In the genomic region with DNA sequence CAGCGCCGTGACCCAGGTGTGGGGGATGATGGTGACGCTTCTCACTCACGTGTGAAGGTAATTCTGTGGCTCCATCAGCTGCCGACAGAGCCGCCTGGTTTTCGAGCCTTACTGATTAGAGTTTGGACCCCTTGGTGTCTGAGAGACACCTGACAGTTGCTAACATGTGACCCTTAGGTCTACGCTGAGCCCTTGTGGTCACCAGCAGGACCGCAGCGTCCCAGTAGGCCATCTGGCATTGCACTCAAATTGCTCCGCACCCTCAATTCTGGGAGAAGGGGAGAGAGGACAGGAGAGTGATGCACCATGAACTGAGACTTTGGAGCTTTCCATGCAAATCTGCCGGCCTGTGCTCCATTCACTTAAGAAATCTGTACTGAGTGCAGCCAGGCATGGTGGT, we compare ENCODE assay signal across 24 cellular contexts. TPM values are rescaled to one million over a fixed set of nuclear protein-coding genes. Genes with fewer than 3 reads are reported as not detected.
DNase-seq lines count a peak whose midpoint lies in the region; ATAC-seq and TF ChIP-seq lines count a peak whose summit lies in the region.
"Had no signal": no experiment of that assay in that cellular context is flagged by ENCODE, and none has a peak within 500 bp of the region (broad histone marks: within the 10 kb centered on the region; RNA-seq: fewer than 3 reads in every experiment).

No MANE protein-coding gene starts in this region.

- H3K36me3 Mint-ChIP-seq in activated CD4-positive, alpha-beta memory T cell treated with anti-CD3 and anti-CD28 coated beads for 36 hours: peaks cover 11% of the 10 kb centered on the region
- peaks cover 30% of the 10 kb centered on the region for H3K36me3 Mint-ChIP-seq in activated CD4-positive, alpha-beta memory T cell treated with anti-CD3 and anti-CD28 coated beads, Interleukin-2, amount 10 ng/mL, durations not matched to agents 7 days and 5 days (ENCODE audit: low read depth)
- peaks cover 5% of the 10 kb centered on the region for H3K36me3 Mint-ChIP-seq in T-cell
- H3K36me3 Mint-ChIP-seq in endothelial cell (ENCODE audit: low read depth, unreplicated experiment): peaks cover 10% of the 10 kb centered on the region

- no peak for DNase-seq in activated CD4-positive, alpha-beta memory T cell treated with anti-CD3 and anti-CD28 coated beads for 36 hours
- DNase-seq in activated CD4-positive, alpha-beta memory T cell treated with anti-CD3 and anti-CD28 coated beads, Interleukin-2, amount 10 ng/mL, durations not matched to agents 7 days and 5 days: no peak
- no peak for DNase-seq in T-cell
- no peak for DNase-seq in endothelial cell (ENCODE audit: low spot score)
- no peak for DNase-seq in psoas muscle
- DNase-seq in foreskin fibroblast: no peak
- no peak for DNase-seq in SW480 (ENCODE audit: low spot score)
- no peak for DNase-seq in NCI-H2107 (lab: John Stamatoyannopoulos, UW)
- DNase-seq: activated naive CD8-positive, alpha-beta T cell treated with anti-CD3 and anti-CD28 coated beads for 36 hours; activated T-cell treated with anti-CD3 and anti-CD28 coated beads, Interleukin-2, amount 50 U/mL, for 48 hours; Calu3; left lung; NCI-H1048; NCI-H1930; NCI-H226; SIG-M5; stimulated activated CD8-positive, alpha-beta memory T cell treated with anti-CD3 and anti-CD28 coated beads, Interleukin-4, amount 100 ng/mL, for 48 hours; T-helper 1 cell had no signal

- H3K27me3 Mint-ChIP-seq in activated CD4-positive, alpha-beta memory T cell treated with anti-CD3 and anti-CD28 coated beads for 36 hours: no peaks in the 10 kb centered on the region
- H3K27me3 Mint-ChIP-seq in activated CD4-positive, alpha-beta memory T cell treated with anti-CD3 and anti-CD28 coated beads, Interleukin-2, amount 10 ng/mL, durations not matched to agents 7 days and 5 days: peaks cover 5% of the 10 kb centered on the region
- H3K27me3 Mint-ChIP-seq in T-cell (no peaks in the 10 kb centered on the region), endothelial cell (ENCODE audit: unreplicated experiment) (peaks cover 14% of the 10 kb centered on the region)
- H3K27me3 Mint-ChIP-seq: activated naive CD8-positive, alpha-beta T cell treated with anti-CD3 and anti-CD28 coated beads for 36 hours had no signal

- TF ChIP-seq CTCF in endothelial cell (IDR thresholded peaks at IDR 0.05; ENCODE audit: unreplicated experiment) (peak; percentile 28), psoas muscle (IDR thresholded peaks at IDR 0.05) (no peak), foreskin fibroblast (IDR thresholded peaks at IDR 0.05; ENCODE audit: low read depth, low read length) (no peak)

- WGBS in psoas muscle, 3 donors: 84 to 93% (median 87%) methylated on average over 12 of the region's 12 CpGs

- H3K4me3 ChIP-seq in psoas muscle (no peak overlapping the region), foreskin fibroblast (ENCODE audit: low read depth in 1 of 2, low read length in 2 of 2) (no peak overlapping the region)
- H3K4me3 ChIP-seq: left lung had no signal

- H3K9me3 ChIP-seq in psoas muscle: no peaks in the 10 kb centered on the region
- H3K9me3 ChIP-seq: left lung had no signal

- no peak overlapping the region for H3K4me3 Mint-ChIP-seq in activated CD4-positive, alpha-beta memory T cell treated with anti-CD3 and anti-CD28 coated beads for 36 hours
- no peak overlapping the region for H3K4me3 Mint-ChIP-seq in activated CD4-positive, alpha-beta memory T cell treated with anti-CD3 and anti-CD28 coated beads, Interleukin-2, amount 10 ng/mL, durations not matched to agents 7 days and 5 days
- H3K4me3 Mint-ChIP-seq in T-cell (peak overlapping the region in 2 of 3 donors; percentile 10 to 25), endothelial cell (ENCODE audit: unreplicated experiment) (no peak overlapping the region)

- CTCF ChIA-PET in activated CD4-positive, alpha-beta memory T cell treated with anti-CD3 and anti-CD28 coated beads for 36 hours (lab: Charles Lee): interaction anchor here (0.6 to 2.1 kb wide), 5 partner anchors 12 to 90 kb away, joined by 3 to 9 read pairs (median 4); no protein-coding TSS in a partner anchor
- CTCF ChIA-PET in activated CD4-positive, alpha-beta memory T cell treated with anti-CD3 and anti-CD28 coated beads, Interleukin-2, amount 10 ng/mL, durations not matched to agents 7 days and 5 days (lab: Charles Lee): interaction anchor here (1.8 to 3.7 kb wide), 2 partner anchors 12 to 13 kb away, joined by 3 to 31 read pairs; no protein-coding TSS in a partner anchor
- CTCF ChIA-PET in T-cell (lab: Charles Lee): no interaction called here

- no peaks in the 10 kb centered on the region for H3K9me3 Mint-ChIP-seq in activated CD4-positive, alpha-beta memory T cell treated with anti-CD3 and anti-CD28 coated beads for 36 hours
- no peaks in the 10 kb centered on the region for H3K9me3 Mint-ChIP-seq in activated CD4-positive, alpha-beta memory T cell treated with anti-CD3 and anti-CD28 coated beads, Interleukin-2, amount 10 ng/mL, durations not matched to agents 7 days and 5 days
- H3K9me3 Mint-ChIP-seq in T-cell: no peaks in the 10 kb centered on the region
- H3K9me3 Mint-ChIP-seq in endothelial cell (ENCODE audit: unreplicated experiment): no peaks in the 10 kb centered on the region
- H3K9me3 Mint-ChIP-seq: activated naive CD8-positive, alpha-beta T cell treated with anti-CD3 and anti-CD28 coated beads for 36 hours had no signal

- H3K27ac ChIP-seq in psoas muscle: peak overlapping the region; percentile 95
- H3K27ac ChIP-seq: left lung had no signal

- POLR2A ChIA-PET in activated CD4-positive, alpha-beta memory T cell treated with anti-CD3 and anti-CD28 coated beads for 36 hours (lab: Charles Lee): interaction anchor here (1.2 kb wide), 1 partner anchor 10 kb away, joined by 3 read pairs; no protein-coding TSS in a partner anchor
- POLR2A ChIA-PET in activated CD4-positive, alpha-beta memory T cell treated with anti-CD3 and anti-CD28 coated beads, Interleukin-2, amount 10 ng/mL, durations not matched to agents 7 days and 5 days (lab: Charles Lee): interaction anchor here (1.4 to 3.8 kb wide), 4 partner anchors 9 to 67 kb away, joined by 3 to 28 read pairs (median 6); partner anchors contain the start of genes FLYWCH2 and PKMYT1
- POLR2A ChIA-PET in T-cell (lab: Charles Lee): no interaction called here

- peaks cover 0 to 38% of the 10 kb centered on the region in 2 donors for H3K36me3 ChIP-seq in psoas muscle (ENCODE audit: insufficient read depth in 1 of 2, low read depth in 1 of 2)

- ATAC-seq in T-cell (replicated peaks in 1 of 4) (no peak), psoas muscle (no peak)
- ATAC-seq: left lung, right cardiac atrium had no signal

- intact Hi-C loops in activated CD4-positive, alpha-beta memory T cell treated with anti-CD3 and anti-CD28 coated beads for 36 hours (cut with micrococcal nuclease): loop anchor here (5.0 kb wide), 2 partner anchors 47 to 108 kb away; partner anchors contain the start of genes HCFC1R1, THOC6 and TNFRSF12A
- intact Hi-C loops in psoas muscle (cut with DNase I): no loop called here

- H3K4me1 Mint-ChIP-seq in activated CD4-positive, alpha-beta memory T cell treated with anti-CD3 and anti-CD28 coated beads for 36 hours (ENCODE audit: low read depth): peaks cover 37% of the 10 kb centered on the region
- peaks cover 44% of the 10 kb centered on the region for H3K4me1 Mint-ChIP-seq in activated CD4-positive, alpha-beta memory T cell treated with anti-CD3 and anti-CD28 coated beads, Interleukin-2, amount 10 ng/mL, durations not matched to agents 7 days and 5 days
- H3K4me1 Mint-ChIP-seq in T-cell: peaks cover 17 to 23% (median 20%) of the 10 kb centered on the region in 3 donors
- H3K4me1 Mint-ChIP-seq in endothelial cell (ENCODE audit: unreplicated experiment): peaks cover 8% of the 10 kb centered on the region

- H3K27ac Mint-ChIP-seq in activated CD4-positive, alpha-beta memory T cell treated with anti-CD3 and anti-CD28 coated beads for 36 hours: peak overlapping the region; percentile 64
- H3K27ac Mint-ChIP-seq in activated CD4-positive, alpha-beta memory T cell treated with anti-CD3 and anti-CD28 coated beads, Interleukin-2, amount 10 ng/mL, durations not matched to agents 7 days and 5 days: no peak overlapping the region
- H3K27ac Mint-ChIP-seq in T-cell (peak overlapping the region; percentile 13 to 52), endothelial cell (ENCODE audit: unreplicated experiment) (no peak overlapping the region)
- H3K27ac Mint-ChIP-seq: activated naive CD8-positive, alpha-beta T cell treated with anti-CD3 and anti-CD28 coated beads for 36 hours had no signal

- no peaks in the 10 kb centered on the region for H3K27me3 ChIP-seq in psoas muscle (ENCODE audit: insufficient read depth in 3 of 3, low read length in 2 of 3)
- H3K27me3 ChIP-seq: left lung had no signal

- peaks cover 24% of the 10 kb centered on the region for H3K4me1 ChIP-seq in psoas muscle

RNA-seq across cellular contexts. Expression of gene FLYWCH1, which starts 2.5 kb away (rescaled TPM):
- total RNA-seq in activated CD4-positive, alpha-beta memory T cell treated with anti-CD3 and anti-CD28 coated beads for 36 hours: 10 to 100 TPM; 49.2 to 52.2 TPM
- total RNA-seq in activated CD4-positive, alpha-beta memory T cell treated with anti-CD3 and anti-CD28 coated beads, Interleukin-2, amount 10 ng/mL, durations not matched to agents 7 days and 5 days: 10 to 100 TPM; 75.2 to 80.8 TPM
- total RNA-seq in T-cell: 100 to 1,000 TPM in 3 of 5 donors, 10 to 100 TPM in 2; 83.0 to 144 (median 106) TPM
- 50.8 TPM for total RNA-seq in endothelial cell (ENCODE audit: unreplicated experiment)
- total RNA-seq in psoas muscle: 10 to 100 TPM; 33.0 to 55.5 (median 40.3) TPM
- polyA plus RNA-seq in psoas muscle: 10 to 100 TPM; 21.2 to 65.2 (median 24.7) TPM

RNA-seq across cellular contexts. Expression of gene FLYWCH2, which starts 31.2 kb away (rescaled TPM):
- total RNA-seq in activated CD4-positive, alpha-beta memory T cell treated with anti-CD3 and anti-CD28 coated beads for 36 hours: 10 to 100 TPM; 19.1 to 19.4 TPM
- total RNA-seq in activated CD4-positive, alpha-beta memory T cell treated with anti-CD3 and anti-CD28 coated beads, Interleukin-2, amount 10 ng/mL, durations not matched to agents 7 days and 5 days: 10 to 100 TPM; 19.4 to 20.5 TPM
- total RNA-seq in T-cell: 10 to 100 TPM; 12.1 to 31.4 (median 25.6) TPM
- total RNA-seq in endothelial cell (ENCODE audit: unreplicated experiment): 24.9 TPM
- 10 to 100 TPM; 14.1 to 15.7 (median 15.4) TPM for total RNA-seq in psoas muscle
- polyA plus RNA-seq in psoas muscle: 10 to 100 TPM; 26.5 to 39.4 (median 35.5) TPM

RNA-seq across cellular contexts. Expression of gene KREMEN2, which starts 49.8 kb away (rescaled TPM):
- total RNA-seq in activated CD4-positive, alpha-beta memory T cell treated with anti-CD3 and anti-CD28 coated beads for 36 hours: not detected
- total RNA-seq in activated CD4-positive, alpha-beta memory T cell treated with anti-CD3 and anti-CD28 coated beads, Interleukin-2, amount 10 ng/mL, durations not matched to agents 7 days and 5 days: not detected
- total RNA-seq in T-cell (under 1 TPM in 1 of 5 donors, not detected in 4; 0.15 TPM), endothelial cell (ENCODE audit: unreplicated experiment) (not detected), psoas muscle (not detected)
- under 1 TPM in 2 of 3 donors, not detected in 1; 0.01 to 0.04 TPM for polyA plus RNA-seq in psoas muscle
- total RNA-seq: activated naive CD8-positive, alpha-beta T cell treated with anti-CD3 and anti-CD28 coated beads for 36 hours; Calu3; fibroblast of lung; left lung; right cardiac atrium; subcutaneous adipose tissue had no signal
- polyA plus RNA-seq: fibroblast of lung, right cardiac atrium, urinary bladder had no signal

RNA-seq across cellular contexts. Expression of gene PAQR4, which starts 54.9 kb away (rescaled TPM):
- 10 to 100 TPM; 37.0 to 37.9 TPM for total RNA-seq in activated CD4-positive, alpha-beta memory T cell treated with anti-CD3 and anti-CD28 coated beads for 36 hours
- 10 to 100 TPM; 50.0 to 52.3 TPM for total RNA-seq in activated CD4-positive, alpha-beta memory T cell treated with anti-CD3 and anti-CD28 coated beads, Interleukin-2, amount 10 ng/mL, durations not matched to agents 7 days and 5 days
- 1 to 10 TPM; 1.9 to 3.3 (median 3.1) TPM for total RNA-seq in T-cell
- 11.8 TPM for total RNA-seq in endothelial cell (ENCODE audit: unreplicated experiment)
- total RNA-seq in psoas muscle: 10 to 100 TPM in 1 of 4 donors, 1 to 10 TPM in 3; 4.6 to 15.9 (median 8.1) TPM
- polyA plus RNA-seq in psoas muscle: 10 to 100 TPM; 12.3 to 26.1 (median 15.0) TPM

RNA-seq across cellular contexts. Expression of gene PRSS22, which starts 56.3 kb away (rescaled TPM):
- total RNA-seq in activated CD4-positive, alpha-beta memory T cell treated with anti-CD3 and anti-CD28 coated beads for 36 hours: under 1 TPM; 0.24 to 0.38 TPM
- not detected for total RNA-seq in activated CD4-positive, alpha-beta memory T cell treated with anti-CD3 and anti-CD28 coated beads, Interleukin-2, amount 10 ng/mL, durations not matched to agents 7 days and 5 days
- total RNA-seq in T-cell: 1 to 10 TPM in 3 of 5 donors, under 1 TPM in 1, not detected in 1; 0.56 to 2.6 (median 1.4) TPM
- 0.59 TPM for total RNA-seq in endothelial cell (ENCODE audit: unreplicated experiment)
- under 1 TPM in 1 of 4 donors, not detected in 3; 0.20 TPM for total RNA-seq in psoas muscle
- polyA plus RNA-seq in psoas muscle: under 1 TPM in 2 of 3 donors, not detected in 1; 0.07 to 0.13 TPM
- total RNA-seq: A172; activated naive CD8-positive, alpha-beta T cell treated with anti-CD3 and anti-CD28 coated beads for 36 hours; G401; right cardiac atrium had no signal
- polyA plus RNA-seq: fibroblast of lung, right cardiac atrium had no signal

Comparison
In these comparisons a context has a peak if more than half of its experiments do, and no peak if none do; other contexts are left out.
1. H3K27ac Mint-ChIP-seq: peak in activated CD4-positive, alpha-beta memory T cell treated with anti-CD3 and anti-CD28 coated beads for 36 hours (single experiment) and T-cell (2 of 2); none in activated CD4-positive, alpha-beta memory T cell treated with anti-CD3 and anti-CD28 coated beads, Interleukin-2, amount 10 ng/mL, durations not matched to agents 7 days and 5 days (single experiment) and endothelial cell (single experiment).
2. H3K4me3 Mint-ChIP-seq: peak in T-cell (2 of 3); none in activated CD4-positive, alpha-beta memory T cell treated with anti-CD3 and anti-CD28 coated beads for 36 hours (single experiment), activated CD4-positive, alpha-beta memory T cell treated with anti-CD3 and anti-CD28 coated beads, Interleukin-2, amount 10 ng/mL, durations not matched to agents 7 days and 5 days (single experiment) and endothelial cell (single experiment).
3. CTCF ChIA-PET loops: an anchor here in activated CD4-positive, alpha-beta memory T cell treated with anti-CD3 and anti-CD28 coated beads for 36 hours (0.6 to 2.1 kb wide) and activated CD4-positive, alpha-beta memory T cell treated with anti-CD3 and anti-CD28 coated beads, Interleukin-2, amount 10 ng/mL, durations not matched to agents 7 days and 5 days (1.8 to 3.7 kb wide); none called in T-cell.
4. POLR2A ChIA-PET loops: an anchor here in activated CD4-positive, alpha-beta memory T cell treated with anti-CD3 and anti-CD28 coated beads for 36 hours (1.2 kb wide) and activated CD4-positive, alpha-beta memory T cell treated with anti-CD3 and anti-CD28 coated beads, Interleukin-2, amount 10 ng/mL, durations not matched to agents 7 days and 5 days (1.4 to 3.8 kb wide); none called in T-cell.